Comparison of ENCODE assay signal across 11 cellular contexts in the genomic region with DNA sequence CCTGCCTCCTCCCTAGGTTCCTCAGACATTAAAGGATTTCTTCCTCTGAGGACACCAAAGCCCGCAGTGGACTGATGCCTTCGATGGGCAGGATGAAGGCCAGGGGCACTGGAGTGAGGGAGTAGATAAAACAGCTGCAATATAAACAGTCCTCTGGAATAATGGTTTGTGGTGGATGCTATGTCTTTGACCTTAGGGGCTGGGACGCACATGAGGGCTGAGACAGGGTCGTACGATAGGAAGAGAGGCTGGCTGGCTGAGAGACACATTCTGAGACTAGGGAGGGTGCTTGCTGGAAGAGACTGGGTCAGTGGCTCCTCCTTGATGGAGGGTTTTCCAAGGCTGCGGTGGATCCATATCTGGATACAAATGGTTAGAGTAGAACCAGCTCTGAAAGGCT. TPM values are rescaled to one million over a fixed set of nuclear protein-coding genes. Genes with fewer than 3 reads are reported as not detected.
"Had no signal": no experiment of that assay in that cellular context is flagged by ENCODE, and none has a peak within 500 bp of the region (broad histone marks: within the 10 kb centered on the region; RNA-seq: fewer than 3 reads in every experiment).

No MANE protein-coding gene starts in this region.

- H3K27ac Mint-ChIP-seq: HFFc6, IgD-negative memory B cell had no signal

- H3K4me3 ChIP-seq: GM23248, HAP-1 had no signal

- H3K36me3 Mint-ChIP-seq: IgD-negative memory B cell had no signal

- DNase-seq: GM23248, GOT3, H7, HFFc6 had no signal

- H3K27ac ChIP-seq: GM23248, HL-60 had no signal

- H3K9me3 Mint-ChIP-seq: HFFc6 had no signal

- ATAC-seq: HCT116, HepG2 had no signal

- H3K4me1 ChIP-seq: HAP-1 had no signal

- H3K4me3 Mint-ChIP-seq: HFFc6 had no signal

- H3K36me3 ChIP-seq: HAP-1 had no signal

- H3K4me1 Mint-ChIP-seq: IgD-negative memory B cell had no signal

RNA-seq across cellular contexts. Expression of a gene that starts 15.7 kb away (rescaled TPM):
- total RNA-seq: GM23248, H4, H7, HepG2, HFFc6, HT1080 had no signal
- polyA plus RNA-seq: GM23248, HepG2, IgD-negative memory B cell had no signal
